16 cellular contexts compared by ENCODE assay signal in genomic region chr4:83258463-83258862, GRCh38.
"Had no signal": no experiment of that assay in that cellular context is flagged by ENCODE, and none has a peak within 500 bp of the region (broad histone marks: within the 10 kb centered on the region; RNA-seq: fewer than 3 reads in every experiment).

No MANE protein-coding gene starts in this region.

- H3K27me3 ChIP-seq: adrenal gland, thyroid gland had no signal

- DNase-seq: activated CD4-positive, alpha-beta T cell treated with anti-CD3 and anti-CD28 coated beads for 48 hours; activated CD8-positive, alpha-beta T cell treated with anti-CD3 and anti-CD28 coated beads, Interleukin-2, amount 10 ng/mL, durations not matched to agents 7 days and 5 days; activated naive CD4-positive, alpha-beta T cell treated with Interleukin-2 at 50 U/mL for 16 hours; adrenal gland; central memory CD4-positive, alpha-beta T cell; cortex of kidney; effector memory CD4-positive, alpha-beta T cell; left cardiac atrium; retina; stimulated activated CD4-positive, alpha-beta T cell treated with anti-CD3 and anti-CD28 coated beads, Interleukin-15, amount 100 ng/mL, for 24 hours; stimulated activated CD4-positive, alpha-beta T cell treated with anti-CD3 and anti-CD28 coated beads, Interleukin-4, amount 100 ng/mL, for 24 hours; T-helper 1 cell; thyroid gland; WERI-Rb-1 had no signal

- H3K9me3 Mint-ChIP-seq: neural crest cell had no signal

- H3K4me3 Mint-ChIP-seq: activated CD8-positive, alpha-beta T cell treated with anti-CD3 and anti-CD28 coated beads, Interleukin-2, amount 10 ng/mL, durations not matched to agents 7 days and 5 days; neural crest cell had no signal

- H3K4me1 ChIP-seq: parathyroid adenoma, thyroid gland had no signal

- H3K4me3 ChIP-seq: adrenal gland, thyroid gland had no signal

- H3K27ac Mint-ChIP-seq: activated CD8-positive, alpha-beta T cell treated with anti-CD3 and anti-CD28 coated beads, Interleukin-2, amount 10 ng/mL, durations not matched to agents 7 days and 5 days had no signal

- ATAC-seq: activated CD8-positive, alpha-beta T cell treated with anti-CD3 and anti-CD28 coated beads, Interleukin-2, amount 10 ng/mL, durations not matched to agents 7 days and 5 days; left cardiac atrium had no signal

- H3K9me3 ChIP-seq: adrenal gland, thyroid gland had no signal

- H3K27ac ChIP-seq: adrenal gland, parathyroid adenoma, thyroid gland, WERI-Rb-1 had no signal

- H3K36me3 ChIP-seq: WERI-Rb-1 had no signal
